8 cellular contexts compared by ENCODE assay signal in genomic region chr1:59971464-59971911, GRCh38. TPM values are rescaled to one million over a fixed set of nuclear protein-coding genes. Genes with fewer than 3 reads are reported as not detected.
A peak's percentile ranks its signal among the peaks of the same experiment; 100 is the strongest.
DNase-seq lines count a peak whose midpoint lies in the region; ATAC-seq and TF ChIP-seq lines count a peak whose summit lies in the region.

No MANE protein-coding gene starts in this region.

- peaks cover 2% of the 10 kb centered on the region for H3K27me3 Mint-ChIP-seq in activated naive CD8-positive, alpha-beta T cell treated with anti-CD3 and anti-CD28 coated beads, Interleukin-2, amount 50 U/mL, for 24 hours
- peaks cover 36% of the 10 kb centered on the region for H3K27me3 Mint-ChIP-seq in progenitor cell of endocrine pancreas

- DNase-seq in COR-L47 (lab: John Stamatoyannopoulos, UW) (peak; percentile 52), LHCN-M2 (ENCODE audit: low read depth) (peak; percentile 51), RPMI8226 (peak; percentile 66), heart right ventricle (peak; percentile 63 to 68), progenitor cell of endocrine pancreas (ENCODE audit: low spot score, unreplicated experiment) (peak; percentile 66)
- DNase-seq in activated naive CD8-positive, alpha-beta T cell treated with anti-CD3 and anti-CD28 coated beads, Interleukin-2, amount 50 U/mL, for 24 hours: peak; percentile 58

- TF ChIP-seq CTCF in heart right ventricle (IDR thresholded peaks at IDR 0.05): peak; percentile 82 to 93 (median 90)
- TF ChIP-seq CTCF in progenitor cell of endocrine pancreas (IDR thresholded peaks at IDR 0.05; ENCODE audit: unreplicated experiment): peak; percentile 95

- WGBS in heart right ventricle, 2 donors: 8 to 11% methylated on average over 19 of the region's 19 CpGs

- ATAC-seq in GM21447 (IDR thresholded peaks at IDR 0.05; ENCODE audit: unreplicated experiment): peak; percentile 72
- peak; percentile 46 for ATAC-seq in activated naive CD8-positive, alpha-beta T cell treated with anti-CD3 and anti-CD28 coated beads, Interleukin-2, amount 50 U/mL, for 24 hours
- peak; percentile 78 to 93 (median 86) for ATAC-seq in heart right ventricle
- ATAC-seq in HG03378 (IDR thresholded peaks at IDR 0.05; ENCODE audit: unreplicated experiment): no peak

- no peaks in the 10 kb centered on the region for H3K36me3 Mint-ChIP-seq in activated naive CD8-positive, alpha-beta T cell treated with anti-CD3 and anti-CD28 coated beads, Interleukin-2, amount 50 U/mL, for 24 hours (ENCODE audit: low read depth)
- no peaks in the 10 kb centered on the region for H3K36me3 Mint-ChIP-seq in progenitor cell of endocrine pancreas (ENCODE audit: insufficient read depth)

- H3K27ac ChIP-seq in heart right ventricle: no peak overlapping the region

- H3K9me3 ChIP-seq in heart right ventricle: no peaks in the 10 kb centered on the region

- H3K4me3 ChIP-seq in heart right ventricle: no peak overlapping the region

- H3K27me3 ChIP-seq in heart right ventricle: peaks cover 0 to 6% (median 0%) of the 10 kb centered on the region in 7 donors

- H3K4me1 ChIP-seq in heart right ventricle: peaks cover 0 to 7% (median under 1%) of the 10 kb centered on the region in 9 donors

- no peaks in the 10 kb centered on the region for H3K36me3 ChIP-seq in heart right ventricle

- H3K4me1 Mint-ChIP-seq in activated naive CD8-positive, alpha-beta T cell treated with anti-CD3 and anti-CD28 coated beads, Interleukin-2, amount 50 U/mL, for 24 hours: peaks cover 4% of the 10 kb centered on the region
- peaks cover 8% of the 10 kb centered on the region for H3K4me1 Mint-ChIP-seq in progenitor cell of endocrine pancreas (ENCODE audit: low read depth)

- H3K27ac Mint-ChIP-seq in activated naive CD8-positive, alpha-beta T cell treated with anti-CD3 and anti-CD28 coated beads, Interleukin-2, amount 50 U/mL, for 24 hours: no peak overlapping the region
- no peak overlapping the region for H3K27ac Mint-ChIP-seq in progenitor cell of endocrine pancreas

- no peak overlapping the region for H3K4me3 Mint-ChIP-seq in activated naive CD8-positive, alpha-beta T cell treated with anti-CD3 and anti-CD28 coated beads, Interleukin-2, amount 50 U/mL, for 24 hours
- no peak overlapping the region for H3K4me3 Mint-ChIP-seq in progenitor cell of endocrine pancreas (ENCODE audit: low read depth)

- no peaks in the 10 kb centered on the region for H3K9me3 Mint-ChIP-seq in activated naive CD8-positive, alpha-beta T cell treated with anti-CD3 and anti-CD28 coated beads, Interleukin-2, amount 50 U/mL, for 24 hours
- no peaks in the 10 kb centered on the region for H3K9me3 Mint-ChIP-seq in progenitor cell of endocrine pancreas (ENCODE audit: low read depth)

- intact Hi-C loops in heart right ventricle (cut with DNase I): loop anchor here in 9 of 10 donors (5.0 to 10.0 kb wide), 8 partner anchors 303 to 1883 kb away; no protein-coding TSS in a partner anchor

RNA-seq across cellular contexts. Expression of gene CYP2J2, which starts 44.9 kb away (rescaled TPM):
- total RNA-seq in LHCN-M2 (2014; rRNA removed) (0.11 and 0.45 TPM in 2 replicates), heart right ventricle (100 to 1,000 TPM in 7 of 10 donors, 10 to 100 TPM in 3; 24.0 to 212 (median 130) TPM), progenitor cell of endocrine pancreas (0.58 and 1.0 TPM in 2 replicates)
- polyA plus RNA-seq in LHCN-M2 (2012): 0.10 TPM
- 100 to 1,000 TPM in 1 of 2 donors, 10 to 100 TPM in 1; 73.6 to 188 TPM for polyA plus RNA-seq in heart right ventricle

Comparison
In these comparisons a context has a peak if more than half of its experiments do, and no peak if none do; other contexts are left out.
1. RNA of gene CYP2J2, which starts 44.9 kb away (total RNA-seq): 24.0 to 212 TPM in heart right ventricle; 0.58 to 1.0 TPM in progenitor cell of endocrine pancreas and 0.11 to 0.45 TPM in LHCN-M2; every median in the first group is over 10 times any median in the second.
2. Peak in every context shown above with its lines, with median percentiles within 50 percentile points of each other: DNase-seq.